23 cellular contexts compared by ENCODE assay signal in genomic region chr10:119243967-119244366, GRCh38. TPM values are rescaled to one million over a fixed set of nuclear protein-coding genes. Genes with fewer than 3 reads are reported as not detected.
DNase-seq lines count a peak whose midpoint lies in the region; ATAC-seq and TF ChIP-seq lines count a peak whose summit lies in the region.
"Had no signal": no experiment of that assay in that cellular context is flagged by ENCODE, and none has a peak within 500 bp of the region (broad histone marks: within the 10 kb centered on the region; RNA-seq: fewer than 3 reads in every experiment).

No MANE protein-coding gene starts in this region.

- H3K4me1 Mint-ChIP-seq in nephron progenitor cell: peaks cover 82% of the 10 kb centered on the region

- intact Hi-C loops in esophagus muscularis mucosa (cut with DNase I): no loop called here
- intact Hi-C loops in uterus (cut with DNase I; ENCODE audit: low total_unique reads): no loop called here

- TF ChIP-seq POLR2A in esophagus muscularis mucosa (IDR thresholded peaks at IDR 0.05; ENCODE audit: low read depth) (no peak), uterus (IDR thresholded peaks at IDR 0.05) (no peak)

- H3K4me3 ChIP-seq in esophagus muscularis mucosa (no peak overlapping the region), uterus (no peak overlapping the region)
- H3K4me3 ChIP-seq: colonic mucosa had no signal

- TF ChIP-seq EP300 in esophagus muscularis mucosa (IDR thresholded peaks at IDR 0.05): no peak

- peaks cover 4% of the 10 kb centered on the region for H3K36me3 Mint-ChIP-seq in nephron progenitor cell (ENCODE audit: low read depth)

- peak overlapping the region; percentile 94 for H3K27ac Mint-ChIP-seq in nephron progenitor cell
- H3K27ac Mint-ChIP-seq: activated CD4-positive, alpha-beta T cell treated with anti-CD3 and anti-CD28 coated beads, Interleukin-2, amount 10 ng/mL, durations not matched to agents 24 days and 14 days; T-helper 2 cell treated with Interferon-gamma antibody and Interleukin-4, amounts not matched to agents 5 μg/mL and 100 μg/mL, for 36 hours had no signal

- H3K9me3 Mint-ChIP-seq in nephron progenitor cell: no peaks in the 10 kb centered on the region
- H3K9me3 Mint-ChIP-seq: activated CD4-positive, alpha-beta T cell treated with anti-CD3 and anti-CD28 coated beads, Interleukin-2, amount 10 ng/mL, durations not matched to agents 24 days and 14 days; activated T-cell treated with anti-CD3 and anti-CD28 coated beads, Interleukin-2, amount 50 U/mL, for 4 hours; T-helper 2 cell treated with Interferon-gamma antibody and Interleukin-4, amounts not matched to agents 5 μg/mL and 100 μg/mL, for 36 hours had no signal

- WGBS in esophagus muscularis mucosa: 82% methylated on average over 1 of the region's 1 CpG

- peak; percentile 31 for DNase-seq in NCI-H2171 treated with DMSO at 0.1 percent for 48 hours (lab: John Stamatoyannopoulos, UW)
- DNase-seq in NCI-H2171 (lab: John Stamatoyannopoulos, UW): no peak
- DNase-seq in esophagus muscularis mucosa (ENCODE audit: extremely low spot score): no peak
- DNase-seq in nephron progenitor cell: no peak
- DNase-seq in uterus: no peak
- DNase-seq in activated T-cell treated with anti-CD3 and anti-CD28 coated beads, Interleukin-2, amount 50 U/mL, for 48 hours: no peak
- DNase-seq: activated CD4-positive, alpha-beta T cell treated with anti-CD3 and anti-CD28 coated beads, Interleukin-2, amount 10 ng/mL, durations not matched to agents 24 days and 14 days; activated naive CD4-positive, alpha-beta T cell; activated T-cell treated with anti-CD3 and anti-CD28 coated beads, Interleukin-2, amount 50 U/mL, for 4 hours; amygdala; colonic mucosa; kidney; mammary epithelial cell; NCI-H187; occipital lobe; retina; stimulated activated CD4-positive, alpha-beta T cell treated with anti-CD3 and anti-CD28 coated beads, Interleukin-4, amount 100 ng/mL, for 24 hours; stimulated activated naive CD4-positive, alpha-beta T cell had no signal

- no peaks in the 10 kb centered on the region for H3K27me3 Mint-ChIP-seq in nephron progenitor cell (ENCODE audit: low read depth, poor library complexity)
- H3K27me3 Mint-ChIP-seq: activated CD4-positive, alpha-beta T cell treated with anti-CD3 and anti-CD28 coated beads, Interleukin-2, amount 10 ng/mL, durations not matched to agents 24 days and 14 days had no signal

- no peak for TF ChIP-seq CTCF in esophagus muscularis mucosa (IDR thresholded peaks at IDR 0.05)
- no peak for TF ChIP-seq CTCF in nephron progenitor cell (IDR thresholded peaks at IDR 0.05)
- no peak for TF ChIP-seq CTCF in uterus (IDR thresholded peaks at IDR 0.05)

- H3K27me3 ChIP-seq in esophagus muscularis mucosa: no peaks in the 10 kb centered on the region
- no peaks in the 10 kb centered on the region for H3K27me3 ChIP-seq in uterus
- H3K27me3 ChIP-seq: colonic mucosa had no signal

- H3K9me3 ChIP-seq in esophagus muscularis mucosa (no peaks in the 10 kb centered on the region), uterus (no peaks in the 10 kb centered on the region)
- H3K9me3 ChIP-seq: colonic mucosa had no signal

- H3K4me1 ChIP-seq in esophagus muscularis mucosa: peaks cover 22 to 56% (median 46%) of the 10 kb centered on the region in 4 donors
- peaks cover 12 to 20% of the 10 kb centered on the region in 2 donors for H3K4me1 ChIP-seq in uterus
- H3K4me1 ChIP-seq: colonic mucosa had no signal

- ATAC-seq in HG03442 (IDR thresholded peaks at IDR 0.05; ENCODE audit: unreplicated experiment): no peak
- ATAC-seq in HG02981 (IDR thresholded peaks at IDR 0.05; ENCODE audit: unreplicated experiment): no peak
- ATAC-seq: activated T-cell treated with anti-CD3 and anti-CD28 coated beads, Interleukin-2, amount 50 U/mL, for 4 hours had no signal

- peak overlapping the region; percentile 31 for H3K4me3 Mint-ChIP-seq in nephron progenitor cell
- H3K4me3 Mint-ChIP-seq: activated CD4-positive, alpha-beta T cell treated with anti-CD3 and anti-CD28 coated beads, Interleukin-2, amount 10 ng/mL, durations not matched to agents 24 days and 14 days; activated T-cell treated with anti-CD3 and anti-CD28 coated beads, Interleukin-2, amount 50 U/mL, for 4 hours; T-helper 2 cell treated with Interferon-gamma antibody and Interleukin-4, amounts not matched to agents 5 μg/mL and 100 μg/mL, for 36 hours had no signal

- H3K36me3 ChIP-seq in esophagus muscularis mucosa (no peaks in the 10 kb centered on the region), uterus (no peaks in the 10 kb centered on the region)
- H3K36me3 ChIP-seq: colonic mucosa had no signal

- H3K27ac ChIP-seq in esophagus muscularis mucosa (replicated peaks in 1 of 4): peak overlapping the region in 3 of 4 donors; percentile 24 to 29 (median 28)
- peak overlapping the region; percentile 69 to 83 for H3K27ac ChIP-seq in uterus
- H3K27ac ChIP-seq: 22Rv1, colonic mucosa, VCaP had no signal

RNA-seq across cellular contexts. Expression of gene GRK5, which starts 36.6 kb away (rescaled TPM):
- total RNA-seq in esophagus muscularis mucosa (10 to 100 TPM; 39.6 to 64.4 (median 50.7) TPM), uterus (10 to 100 TPM; 11.6 to 34.6 (median 14.1) TPM)
